Comparison of ENCODE assay signal across 1 cellular context in genomic region chr17:7579001-7579838, GRCh38.
A peak's percentile ranks its signal among the peaks of the same experiment; 100 is the strongest.
TF ChIP-seq lines count a peak whose summit lies in the region.

A gene with protein sequence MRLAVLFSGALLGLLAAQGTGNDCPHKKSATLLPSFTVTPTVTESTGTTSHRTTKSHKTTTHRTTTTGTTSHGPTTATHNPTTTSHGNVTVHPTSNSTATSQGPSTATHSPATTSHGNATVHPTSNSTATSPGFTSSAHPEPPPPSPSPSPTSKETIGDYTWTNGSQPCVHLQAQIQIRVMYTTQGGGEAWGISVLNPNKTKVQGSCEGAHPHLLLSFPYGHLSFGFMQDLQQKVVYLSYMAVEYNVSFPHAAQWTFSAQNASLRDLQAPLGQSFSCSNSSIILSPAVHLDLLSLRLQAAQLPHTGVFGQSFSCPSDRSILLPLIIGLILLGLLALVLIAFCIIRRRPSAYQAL (plus strand): TSS chr17:7579638. CDS start chr17:7579678, 40 bp downstream.

TF ChIP-seq in K562, 482 proteins besides CTCF, POLR2A, EP300 and RAD21 (continued from another document and continues in another):
- no peak for TF ChIP-seq EZH2 (IDR thresholded peaks at IDR 0.05; ENCODE audit: borderline replicate concordance, low read depth, low read length)
- TF ChIP-seq CREB1 (IDR thresholded peaks at IDR 0.05): peak; percentile 21; the same call in 1 of the 2 replicates
- TF ChIP-seq CREB1 (CRISPR knock-in tag; IDR thresholded peaks at IDR 0.05): no peak
- TF ChIP-seq NR2C1 (IDR thresholded peaks at IDR 0.05): no peak
- TF ChIP-seq NR2C1 (tag; IDR thresholded peaks at IDR 0.05): no peak
- TF ChIP-seq ZZZ3 (IDR thresholded peaks at IDR 0.05): no peak
- TF ChIP-seq HEY1 (CRISPR knock-in tag; IDR thresholded peaks at IDR 0.05; ENCODE audit: borderline replicate concordance): no peak
- no peak for TF ChIP-seq TCFL5 (CRISPR knock-in tag; conservative IDR thresholded peaks at IDR 0.05)
- TF ChIP-seq KDM4B (IDR thresholded peaks at IDR 0.05; ENCODE audit: borderline replicate concordance in 2 of 2, low read depth in 1 of 2): no peak
- no peak for TF ChIP-seq NR2C2 (CRISPR knock-in tag; IDR thresholded peaks at IDR 0.05)
- 0 out of 2 replicates have a peak, but pooled peaks have one; percentile 42 for TF ChIP-seq NR2C2 (tag; IDR thresholded peaks at IDR 0.05)
- no peak for TF ChIP-seq TEAD1 (CRISPR knock-in tag; IDR thresholded peaks at IDR 0.05)
- TF ChIP-seq ZNF263 (CRISPR knock-in tag; IDR thresholded peaks at IDR 0.05; ENCODE audit: borderline replicate concordance): no peak
- TF ChIP-seq ARID4B (CRISPR knock-in tag; IDR thresholded peaks at IDR 0.05): no peak
- TF ChIP-seq USF1 (CRISPR knock-in tag; IDR thresholded peaks at IDR 0.05): peak; percentile 68
- no peak for TF ChIP-seq KDM1A (IDR thresholded peaks at IDR 0.05)
- TF ChIP-seq HOMEZ (CRISPR knock-in tag; IDR thresholded peaks at IDR 0.05): no peak
- TF ChIP-seq KDM2B (CRISPR knock-in tag; IDR thresholded peaks at IDR 0.05): no peak
- no peak for TF ChIP-seq PCBP1 (IDR thresholded peaks at IDR 0.05; ENCODE audit: low read depth, low read length, poor library complexity, severe bottlenecking)
- no peak for TF ChIP-seq E2F3 (CRISPR knock-in tag; IDR thresholded peaks at IDR 0.05)
- TF ChIP-seq LEF1 (IDR thresholded peaks at IDR 0.05): no peak
- no peak for TF ChIP-seq SAFB2 (IDR thresholded peaks at IDR 0.05; ENCODE audit: borderline replicate concordance, low read depth, low read length, severe bottlenecking)
- TF ChIP-seq TAF15 (IDR thresholded peaks at IDR 0.05; ENCODE audit: low read depth, low read length): no peak
- TF ChIP-seq, protein P1, sequence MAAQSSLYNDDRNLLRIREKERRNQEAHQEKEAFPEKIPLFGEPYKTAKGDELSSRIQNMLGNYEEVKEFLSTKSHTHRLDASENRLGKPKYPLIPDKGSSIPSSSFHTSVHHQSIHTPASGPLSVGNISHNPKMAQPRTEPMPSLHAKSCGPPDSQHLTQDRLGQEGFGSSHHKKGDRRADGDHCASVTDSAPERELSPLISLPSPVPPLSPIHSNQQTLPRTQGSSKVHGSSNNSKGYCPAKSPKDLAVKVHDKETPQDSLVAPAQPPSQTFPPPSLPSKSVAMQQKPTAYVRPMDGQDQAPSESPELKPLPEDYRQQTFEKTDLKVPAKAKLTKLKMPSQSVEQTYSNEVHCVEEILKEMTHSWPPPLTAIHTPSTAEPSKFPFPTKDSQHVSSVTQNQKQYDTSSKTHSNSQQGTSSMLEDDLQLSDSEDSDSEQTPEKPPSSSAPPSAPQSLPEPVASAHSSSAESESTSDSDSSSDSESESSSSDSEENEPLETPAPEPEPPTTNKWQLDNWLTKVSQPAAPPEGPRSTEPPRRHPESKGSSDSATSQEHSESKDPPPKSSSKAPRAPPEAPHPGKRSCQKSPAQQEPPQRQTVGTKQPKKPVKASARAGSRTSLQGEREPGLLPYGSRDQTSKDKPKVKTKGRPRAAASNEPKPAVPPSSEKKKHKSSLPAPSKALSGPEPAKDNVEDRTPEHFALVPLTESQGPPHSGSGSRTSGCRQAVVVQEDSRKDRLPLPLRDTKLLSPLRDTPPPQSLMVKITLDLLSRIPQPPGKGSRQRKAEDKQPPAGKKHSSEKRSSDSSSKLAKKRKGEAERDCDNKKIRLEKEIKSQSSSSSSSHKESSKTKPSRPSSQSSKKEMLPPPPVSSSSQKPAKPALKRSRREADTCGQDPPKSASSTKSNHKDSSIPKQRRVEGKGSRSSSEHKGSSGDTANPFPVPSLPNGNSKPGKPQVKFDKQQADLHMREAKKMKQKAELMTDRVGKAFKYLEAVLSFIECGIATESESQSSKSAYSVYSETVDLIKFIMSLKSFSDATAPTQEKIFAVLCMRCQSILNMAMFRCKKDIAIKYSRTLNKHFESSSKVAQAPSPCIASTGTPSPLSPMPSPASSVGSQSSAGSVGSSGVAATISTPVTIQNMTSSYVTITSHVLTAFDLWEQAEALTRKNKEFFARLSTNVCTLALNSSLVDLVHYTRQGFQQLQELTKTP (IDR thresholded peaks at IDR 0.05; ENCODE audit: low read depth in 1 of 2, partially characterized antibody in 2 of 2): peak in 1 of 2 experiments; percentile 7
- TF ChIP-seq, protein P2, sequence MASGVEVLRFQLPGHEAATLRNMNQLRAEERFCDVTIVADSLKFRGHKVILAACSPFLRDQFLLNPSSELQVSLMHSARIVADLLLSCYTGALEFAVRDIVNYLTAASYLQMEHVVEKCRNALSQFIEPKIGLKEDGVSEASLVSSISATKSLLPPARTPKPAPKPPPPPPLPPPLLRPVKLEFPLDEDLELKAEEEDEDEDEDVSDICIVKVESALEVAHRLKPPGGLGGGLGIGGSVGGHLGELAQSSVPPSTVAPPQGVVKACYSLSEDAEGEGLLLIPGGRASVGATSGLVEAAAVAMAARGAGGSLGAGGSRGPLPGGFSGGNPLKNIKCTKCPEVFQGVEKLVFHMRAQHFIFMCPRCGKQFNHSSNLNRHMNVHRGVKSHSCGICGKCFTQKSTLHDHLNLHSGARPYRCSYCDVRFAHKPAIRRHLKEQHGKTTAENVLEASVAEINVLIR (CRISPR knock-in tag; IDR thresholded peaks at IDR 0.05): no peak
- TF ChIP-seq MAFG (tag; conservative IDR thresholded peaks at IDR 0.05): no peak
- TF ChIP-seq, protein P3, sequence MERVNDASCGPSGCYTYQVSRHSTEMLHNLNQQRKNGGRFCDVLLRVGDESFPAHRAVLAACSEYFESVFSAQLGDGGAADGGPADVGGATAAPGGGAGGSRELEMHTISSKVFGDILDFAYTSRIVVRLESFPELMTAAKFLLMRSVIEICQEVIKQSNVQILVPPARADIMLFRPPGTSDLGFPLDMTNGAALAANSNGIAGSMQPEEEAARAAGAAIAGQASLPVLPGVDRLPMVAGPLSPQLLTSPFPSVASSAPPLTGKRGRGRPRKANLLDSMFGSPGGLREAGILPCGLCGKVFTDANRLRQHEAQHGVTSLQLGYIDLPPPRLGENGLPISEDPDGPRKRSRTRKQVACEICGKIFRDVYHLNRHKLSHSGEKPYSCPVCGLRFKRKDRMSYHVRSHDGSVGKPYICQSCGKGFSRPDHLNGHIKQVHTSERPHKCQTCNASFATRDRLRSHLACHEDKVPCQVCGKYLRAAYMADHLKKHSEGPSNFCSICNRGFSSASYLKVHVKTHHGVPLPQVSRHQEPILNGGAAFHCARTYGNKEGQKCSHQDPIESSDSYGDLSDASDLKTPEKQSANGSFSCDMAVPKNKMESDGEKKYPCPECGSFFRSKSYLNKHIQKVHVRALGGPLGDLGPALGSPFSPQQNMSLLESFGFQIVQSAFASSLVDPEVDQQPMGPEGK (CRISPR knock-in tag; IDR thresholded peaks at IDR 0.05; ENCODE audit: borderline replicate concordance): no peak
- peak; percentile 74 for TF ChIP-seq RBFOX2 (IDR thresholded peaks at IDR 0.05; ENCODE audit: low read depth, low read length)
- TF ChIP-seq ZC3H4 (CRISPR knock-in tag; IDR thresholded peaks at IDR 0.05; ENCODE audit: borderline replicate concordance): no peak
- TF ChIP-seq SRSF9 (IDR thresholded peaks at IDR 0.05; ENCODE audit: borderline replicate concordance, low read depth, low read length): no peak
- peak; percentile 74; the same call in 1 of the 2 replicates for TF ChIP-seq AFF4 (CRISPR knock-in tag; IDR thresholded peaks at IDR 0.05)
- TF ChIP-seq CC2D1A (IDR thresholded peaks at IDR 0.05): no peak
- peak; percentile 55 for TF ChIP-seq NCOR1 (IDR thresholded peaks at IDR 0.05)
- TF ChIP-seq, protein P4, sequence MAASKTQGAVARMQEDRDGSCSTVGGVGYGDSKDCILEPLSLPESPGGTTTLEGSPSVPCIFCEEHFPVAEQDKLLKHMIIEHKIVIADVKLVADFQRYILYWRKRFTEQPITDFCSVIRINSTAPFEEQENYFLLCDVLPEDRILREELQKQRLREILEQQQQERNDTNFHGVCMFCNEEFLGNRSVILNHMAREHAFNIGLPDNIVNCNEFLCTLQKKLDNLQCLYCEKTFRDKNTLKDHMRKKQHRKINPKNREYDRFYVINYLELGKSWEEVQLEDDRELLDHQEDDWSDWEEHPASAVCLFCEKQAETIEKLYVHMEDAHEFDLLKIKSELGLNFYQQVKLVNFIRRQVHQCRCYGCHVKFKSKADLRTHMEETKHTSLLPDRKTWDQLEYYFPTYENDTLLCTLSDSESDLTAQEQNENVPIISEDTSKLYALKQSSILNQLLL (CRISPR knock-in tag; IDR thresholded peaks at IDR 0.05; ENCODE audit: borderline replicate concordance): no peak
- TF ChIP-seq ZNF253 (CRISPR knock-in tag; conservative IDR thresholded peaks at IDR 0.05): no peak; the same call in 1 of the 2 replicates
- no peak for TF ChIP-seq CHD4 (IDR thresholded peaks at IDR 0.05; ENCODE audit: insufficient read depth, insufficient replicate concordance, low read depth, low read length, poor library complexity, severe bottlenecking)
- peak; percentile 64 for TF ChIP-seq MBD2 (IDR thresholded peaks at IDR 0.05; ENCODE audit: borderline replicate concordance, low read depth)
- no peak for TF ChIP-seq CREB5 (CRISPR knock-in tag; IDR thresholded peaks at IDR 0.05)
- no peak for TF ChIP-seq NONO (IDR thresholded peaks at IDR 0.05; ENCODE audit: low read depth in 2 of 2, low read length in 1 of 2)
- no peak for TF ChIP-seq HMG20B (CRISPR knock-in tag; IDR thresholded peaks at IDR 0.05)
